ENCODE assay signal across 2 cellular contexts in the genomic region with DNA sequence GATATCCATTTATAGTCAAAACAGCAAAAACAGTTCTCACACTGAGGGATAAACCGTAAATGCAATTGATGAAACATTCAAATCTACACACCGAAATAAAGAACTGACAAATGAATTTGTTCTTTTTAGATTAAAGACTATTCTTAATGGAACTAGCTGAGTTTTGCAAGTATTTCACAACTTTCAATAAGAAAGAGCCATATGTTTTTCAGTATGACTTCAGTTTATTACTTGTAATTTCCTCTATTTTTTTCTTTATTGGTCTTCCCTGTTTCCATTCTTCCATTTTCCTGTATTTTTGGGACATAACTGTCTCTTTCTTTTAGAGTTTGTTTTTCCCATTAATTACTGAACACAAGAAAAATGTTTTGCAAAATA.
TF ChIP-seq lines count a peak whose summit lies in the region.

No MANE protein-coding gene starts in this region.

TF ChIP-seq in HepG2, 621 proteins besides CTCF, POLR2A, EP300 and RAD21:
- TF ChIP-seq ZNF674 (CRISPR knock-in tag; IDR thresholded peaks at IDR 0.05; ENCODE audit: low read depth) (no peak), ZFYVE20 (CRISPR knock-in tag; IDR thresholded peaks at IDR 0.05; ENCODE audit: borderline replicate concordance, low read depth) (no peak), CEBPB (IDR thresholded peaks at IDR 0.05; ENCODE audit: borderline replicate concordance, low read depth, low read length) (peak; percentile 17; the same call in 1 of the 2 replicates), SALL2 (CRISPR knock-in tag; IDR thresholded peaks at IDR 0.05) (no peak), MAFG (CRISPR knock-in tag; IDR thresholded peaks at IDR 0.05) (no peak), PAX8 (CRISPR knock-in tag; IDR thresholded peaks at IDR 0.05; ENCODE audit: borderline replicate concordance) (no peak)
- TF ChIP-seq, protein P1, sequence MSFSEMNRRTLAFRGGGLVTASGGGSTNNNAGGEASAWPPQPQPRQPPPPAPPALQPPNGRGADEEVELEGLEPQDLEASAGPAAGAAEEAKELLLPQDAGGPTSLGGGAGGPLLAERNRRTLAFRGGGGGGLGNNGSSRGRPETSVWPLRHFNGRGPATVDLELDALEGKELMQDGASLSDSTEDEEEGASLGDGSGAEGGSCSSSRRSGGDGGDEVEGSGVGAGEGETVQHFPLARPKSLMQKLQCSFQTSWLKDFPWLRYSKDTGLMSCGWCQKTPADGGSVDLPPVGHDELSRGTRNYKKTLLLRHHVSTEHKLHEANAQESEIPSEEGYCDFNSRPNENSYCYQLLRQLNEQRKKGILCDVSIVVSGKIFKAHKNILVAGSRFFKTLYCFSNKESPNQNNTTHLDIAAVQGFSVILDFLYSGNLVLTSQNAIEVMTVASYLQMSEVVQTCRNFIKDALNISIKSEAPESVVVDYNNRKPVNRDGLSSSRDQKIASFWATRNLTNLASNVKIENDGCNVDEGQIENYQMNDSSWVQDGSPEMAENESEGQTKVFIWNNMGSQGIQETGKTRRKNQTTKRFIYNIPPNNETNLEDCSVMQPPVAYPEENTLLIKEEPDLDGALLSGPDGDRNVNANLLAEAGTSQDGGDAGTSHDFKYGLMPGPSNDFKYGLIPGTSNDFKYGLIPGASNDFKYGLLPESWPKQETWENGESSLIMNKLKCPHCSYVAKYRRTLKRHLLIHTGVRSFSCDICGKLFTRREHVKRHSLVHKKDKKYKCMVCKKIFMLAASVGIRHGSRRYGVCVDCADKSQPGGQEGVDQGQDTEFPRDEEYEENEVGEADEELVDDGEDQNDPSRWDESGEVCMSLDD (CRISPR knock-in tag; IDR thresholded peaks at IDR 0.05; ENCODE audit: borderline replicate concordance) = no peak
TF ChIP-seq in HepG2: peak in this region for 1.

TF ChIP-seq in WTC11, 78 proteins besides CTCF, POLR2A, EP300 and RAD21:
- no peak for TF ChIP-seq ATF3 (CRISPR knock-in tag; conservative IDR thresholded peaks at IDR 0.05)
